ENCODE assay signal across 8 cellular contexts in genomic region chr1:21534674-21535378, GRCh38.
DNase-seq lines count a peak whose midpoint lies in the region; ATAC-seq and TF ChIP-seq lines count a peak whose summit lies in the region.

No MANE protein-coding gene starts in this region.

- DNase-seq in AG09309 (ENCODE audit: low read depth) (no peak), NCI-H2196 (lab: John Stamatoyannopoulos, UW; ENCODE audit: unreplicated experiment) (peak; percentile 65), amniotic stem cell (lab: John Stamatoyannopoulos, UW) (peak; percentile 48), left kidney (ENCODE audit: low read depth, low spot score) (peak; percentile 83), HCEC 1CT (no peak)

- H3K4me3 ChIP-seq in AG09309 (ENCODE audit: control insufficient read depth, low read depth, low read length), result no peak overlapping the region

- TF ChIP-seq CTCF in AG09309 (IDR thresholded peaks at IDR 0.05; ENCODE audit: control insufficient read depth, insufficient read depth, low read depth, low read length, missing control alignments) (peak; percentile 42), GM12873 (IDR thresholded peaks at IDR 0.05; ENCODE audit: insufficient read depth, low read depth, low read length, missing control alignments) (peak; percentile 47)

- ATAC-seq in GM21360 (IDR thresholded peaks at IDR 0.05; ENCODE audit: unreplicated experiment) (no peak), GM19035 (IDR thresholded peaks at IDR 0.05; ENCODE audit: unreplicated experiment) (no peak)

Comparison
In these comparisons a context has a peak if more than half of its experiments do, and no peak if none do; other contexts are left out.
1. DNase-seq: peak in NCI-H2196 (single experiment), amniotic stem cell (single experiment) and left kidney (single experiment); none in AG09309 (single experiment) and HCEC 1CT (single experiment).